10 cellular contexts compared by ENCODE assay signal in genomic region chr6:15402401-15403045, GRCh38.
DNase-seq lines count a peak whose midpoint lies in the region; ATAC-seq and TF ChIP-seq lines count a peak whose summit lies in the region.
"Had no signal": no experiment of that assay in that cellular context is flagged by ENCODE, and none has a peak within 500 bp of the region (broad histone marks: within the 10 kb centered on the region; RNA-seq: fewer than 3 reads in every experiment).

No MANE protein-coding gene starts in this region.

- H3K9me2 ChIP-seq in PC-3 (replicated peaks; ENCODE audit: low read length): no peaks in the 10 kb centered on the region

- H3K4me1 ChIP-seq in CD8-positive, alpha-beta T cell (ENCODE audit: insufficient read depth, low read length): peaks cover 52% of the 10 kb centered on the region
- H3K4me1 ChIP-seq in PC-3 (ENCODE audit: insufficient read depth, low read length) (peaks cover 29% of the 10 kb centered on the region), endodermal cell (ENCODE audit: control insufficient read depth, insufficient read depth, low read length) (peaks cover 60% of the 10 kb centered on the region), neuron (ENCODE audit: insufficient read depth, low read length) (peaks cover 73% of the 10 kb centered on the region), aorta (ENCODE audit: control insufficient read depth in 1 of 2, insufficient read depth in 2 of 2, low read length in 2 of 2) (peaks cover 0 to 4% of the 10 kb centered on the region in 2 donors)

- H3K36me3 Mint-ChIP-seq in CD8-positive, alpha-beta T cell: no peaks in the 10 kb centered on the region
- no peaks in the 10 kb centered on the region for H3K36me3 Mint-ChIP-seq in endodermal cell (ENCODE audit: low read depth)

- no peak for ATAC-seq in CD8-positive, alpha-beta T cell
- ATAC-seq in PC-3: no peak
- ATAC-seq in aorta (ENCODE audit: low FRiP score): no peak
- no peak for ATAC-seq in HG03280 (IDR thresholded peaks at IDR 0.05; ENCODE audit: unreplicated experiment)
- ATAC-seq in HG03175 (IDR thresholded peaks at IDR 0.05; ENCODE audit: unreplicated experiment): no peak

- 89 to 93% methylated on average over 5 to 9 of the region's 9 CpGs for WGBS in endodermal cell (ENCODE audit: insufficient coverage in 1 of 2, insufficient read length in 1 of 2), 2 experiments
- WGBS in aorta, 2 donors: 95% methylated on average over 9 of the region's 9 CpGs

- CTCF ChIA-PET in CD8-positive, alpha-beta T cell (lab: Charles Lee): interaction anchor here (1.5 kb wide), 1 partner anchor 12 kb away, joined by 3 read pairs; no protein-coding TSS in a partner anchor
- CTCF ChIA-PET in PC-3 (lab: Charles Lee): no interaction called here

- H3K36me3 ChIP-seq in CD8-positive, alpha-beta T cell (ENCODE audit: insufficient read depth, low read length): no peaks in the 10 kb centered on the region
- H3K36me3 ChIP-seq in PC-3 (ENCODE audit: low read depth, low read length) (no peaks in the 10 kb centered on the region), endodermal cell (ENCODE audit: control insufficient read depth, insufficient read depth, low read length) (no peaks in the 10 kb centered on the region), neuron (ENCODE audit: insufficient read depth, low read length) (no peaks in the 10 kb centered on the region), aorta (ENCODE audit: control insufficient read depth in 1 of 2, insufficient read depth in 2 of 2, low read length in 1 of 2) (no peaks in the 10 kb centered on the region)

- BruUV-seq in PC-3 (replicated peaks; lab: Mats Ljungman, UMichigan): no TSS peak

- peak overlapping the region; percentile 19; the same call in 1 of the 2 replicates for H3K4me2 ChIP-seq in PC-3 (ENCODE audit: low read length)

- no peak overlapping the region for H3K4me3 Mint-ChIP-seq in CD8-positive, alpha-beta T cell
- peak overlapping the region; percentile 6 for H3K4me3 Mint-ChIP-seq in endodermal cell

- H3K9ac ChIP-seq in PC-3 (ENCODE audit: low read length) (no peak overlapping the region), endodermal cell (ENCODE audit: extremely low read depth, low read length, poor library complexity, severe bottlenecking) (no peak overlapping the region)

- H2AFZ ChIP-seq in PC-3 (ENCODE audit: low read length) (no peak overlapping the region), neuron (ENCODE audit: low read depth, low read length) (no peak overlapping the region)

- H3K27ac Mint-ChIP-seq in CD8-positive, alpha-beta T cell: peak overlapping the region; percentile 46
- peak overlapping the region; percentile 55 for H3K27ac Mint-ChIP-seq in endodermal cell

- H3K27ac ChIP-seq in CD8-positive, alpha-beta T cell (ENCODE audit: low read depth, low read length): no peak overlapping the region
- no peak overlapping the region for H3K27ac ChIP-seq in PC-3 (ENCODE audit: low read length)
- H3K27ac ChIP-seq in endodermal cell (ENCODE audit: low read depth, low read length): peak overlapping the region; percentile 14
- H3K27ac ChIP-seq in aorta (ENCODE audit: low read depth in 1 of 2, low read length in 2 of 2): no peak overlapping the region

- H3K9me3 Mint-ChIP-seq in CD8-positive, alpha-beta T cell: no peaks in the 10 kb centered on the region
- no peaks in the 10 kb centered on the region for H3K9me3 Mint-ChIP-seq in endodermal cell

- POLR2A ChIA-PET in CD8-positive, alpha-beta T cell (lab: Charles Lee): interaction anchor here (0.5 to 2.2 kb wide), 2 partner anchors 19 to 1784 kb away, joined by 3 to 11 read pairs; no protein-coding TSS in a partner anchor
- POLR2A ChIA-PET in PC-3 (lab: Charles Lee; ENCODE audit: unreplicated experiment): no interaction called here

- H3F3A ChIP-seq in PC-3 (ENCODE audit: low read length, unreplicated experiment): no peaks in the 10 kb centered on the region

- H3K9me3 ChIP-seq in CD8-positive, alpha-beta T cell (ENCODE audit: low read length): no peaks in the 10 kb centered on the region
- H3K9me3 ChIP-seq in PC-3 (ENCODE audit: low read length) (no peaks in the 10 kb centered on the region), endodermal cell (ENCODE audit: control insufficient read depth, low read length) (no peaks in the 10 kb centered on the region), neuron (ENCODE audit: low read length) (no peaks in the 10 kb centered on the region), aorta (ENCODE audit: control insufficient read depth, low read length) (no peaks in the 10 kb centered on the region)

- peaks cover 6% of the 10 kb centered on the region; the same call in 1 of the 2 replicates for H4K20me1 ChIP-seq in PC-3 (ENCODE audit: low read length)

- no peak overlapping the region for H3K4me3 ChIP-seq in CD8-positive, alpha-beta T cell (ENCODE audit: low read depth, low read length)
- H3K4me3 ChIP-seq in PC-3 (ENCODE audit: low read length) (no peak overlapping the region), endodermal cell (ENCODE audit: low read length) (no peak overlapping the region), neuron (ENCODE audit: low read length) (peak overlapping the region; percentile 50), aorta (ENCODE audit: low read length in 2 of 2) (no peak overlapping the region)

- no peak for TF ChIP-seq CTCF in CD8-positive, alpha-beta T cell (IDR thresholded peaks at IDR 0.05)
- TF ChIP-seq CTCF in PC-3 (conservative IDR thresholded peaks at IDR 0.05; ENCODE audit: low read depth, low read length) (no peak), endodermal cell (conservative IDR thresholded peaks at IDR 0.05) (no peak)

- no peaks in the 10 kb centered on the region for H3K27me3 ChIP-seq in CD8-positive, alpha-beta T cell (ENCODE audit: insufficient read depth, low read length)
- no peaks in the 10 kb centered on the region for H3K27me3 ChIP-seq in PC-3 (ENCODE audit: low read length)
- H3K27me3 ChIP-seq in endodermal cell (ENCODE audit: control insufficient read depth, insufficient read depth, low read length, poor library complexity, severe bottlenecking): no peaks in the 10 kb centered on the region
- H3K27me3 ChIP-seq in neuron (ENCODE audit: insufficient read depth, low read length): no peaks in the 10 kb centered on the region
- H3K27me3 ChIP-seq in aorta (ENCODE audit: control insufficient read depth in 1 of 2, insufficient read depth in 2 of 2, low read length in 1 of 2): no peaks in the 10 kb centered on the region

- DNase-seq in CD8-positive, alpha-beta T cell: no peak
- no peak for DNase-seq in PC-3
- no peak for DNase-seq in endodermal cell
- no peak for DNase-seq in aorta
- DNase-seq: NCI-H2171 treated with DMSO at 0.1 percent for 48 hours; stimulated activated CD4-positive, alpha-beta T cell treated with anti-CD3 and anti-CD28 coated beads, Interleukin-2, amount 100 ng/mL, for 24 hours; stimulated activated naive CD4-positive, alpha-beta T cell had no signal

- no peaks in the 10 kb centered on the region for H3K27me3 Mint-ChIP-seq in CD8-positive, alpha-beta T cell (ENCODE audit: low read depth)
- no peaks in the 10 kb centered on the region for H3K27me3 Mint-ChIP-seq in endodermal cell (ENCODE audit: insufficient read depth)

- intact Hi-C loops in CD8-positive, alpha-beta T cell (cut with DNase I, micrococcal nuclease): no loop called here
- intact Hi-C loops in PC-3 (cut with micrococcal nuclease) (loop anchor here (10.0 kb wide), 1 partner anchor 92 kb away; no protein-coding TSS in a partner anchor), aorta (cut with DNase I) (no loop called here)

- peaks cover 90% of the 10 kb centered on the region for H3K4me1 Mint-ChIP-seq in CD8-positive, alpha-beta T cell (ENCODE audit: low read depth)
- H3K4me1 Mint-ChIP-seq in endodermal cell: peaks cover 85% of the 10 kb centered on the region

- peaks cover 95% of the 10 kb centered on the region for H3K79me2 ChIP-seq in PC-3 (ENCODE audit: low read length)
